ENCODE assay signal across 18 cellular contexts in the genomic region with DNA sequence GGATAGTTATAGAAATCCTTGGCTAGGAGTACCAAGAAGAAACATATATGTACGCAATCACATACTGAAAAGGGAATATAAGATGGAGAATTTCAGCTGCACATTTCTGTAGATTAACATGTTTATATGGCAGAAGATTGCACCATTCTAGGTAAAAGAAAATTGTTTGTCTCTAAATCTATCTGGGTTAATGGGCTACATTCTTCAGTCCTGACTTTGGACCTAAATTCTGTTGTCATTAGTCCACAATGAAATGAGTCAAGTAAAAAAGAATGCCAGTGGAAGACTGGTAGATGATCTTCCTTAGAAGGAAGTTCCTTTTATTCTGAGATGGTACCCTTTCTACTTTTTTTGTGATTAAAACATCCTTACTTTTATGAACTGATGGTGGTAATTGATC. TPM values are rescaled to one million over a fixed set of nuclear protein-coding genes. Genes with fewer than 3 reads are reported as not detected.
DNase-seq lines count a peak whose midpoint lies in the region; ATAC-seq, FAIRE-seq and TF ChIP-seq lines count a peak whose summit lies in the region.
"Had no signal": no experiment of that assay in that cellular context is flagged by ENCODE, and none has a peak within 500 bp of the region (broad histone marks: within the 10 kb centered on the region; RNA-seq: fewer than 3 reads in every experiment).

No MANE protein-coding gene starts in this region.

- H3K36me3 ChIP-seq in HAP-1 (replicated peaks), result no peaks in the 10 kb centered on the region
- H3K36me3 ChIP-seq: tibial artery had no signal

- H3K4me1 ChIP-seq in A549 (peaks cover 62% of the 10 kb centered on the region), foreskin keratinocyte (peaks cover 37% of the 10 kb centered on the region), HAP-1 (no peaks in the 10 kb centered on the region)
- H3K4me1 ChIP-seq: tibial artery had no signal

- CTCF ChIA-PET in A549 (lab: Yijun Ruan, JAX), result interaction anchor here (0.6 to 0.7 kb wide), 2 partner anchors 9 to 73 kb away, joined by 3 read pairs; no protein-coding TSS in a partner anchor

- no peak for TF ChIP-seq POLR2A in A549 (IDR thresholded peaks at IDR 0.05; ENCODE audit: low read length)
- TF ChIP-seq POLR2A in H54 (IDR thresholded peaks at IDR 0.05; ENCODE audit: low read depth, low read length), result no peak

- H3K4me2 ChIP-seq in A549, result peak overlapping the region; percentile 69

- POLR2A ChIA-PET in A549 (lab: Yijun Ruan, JAX), result interaction anchor here (0.6 to 1.4 kb wide), 3 partner anchors 51 to 65 kb away, joined by 3 to 4 read pairs (median 3); no protein-coding TSS in a partner anchor

- TF ChIP-seq RAD21 in A549 (conservative IDR thresholded peaks at IDR 0.05 in 1 of 2, IDR thresholded peaks at IDR 0.05 in 1 of 2), result no peak

- TF ChIP-seq EP300 in A549 (IDR thresholded peaks at IDR 0.05), result no peak

- H3K9me3 ChIP-seq in A549, result no peaks in the 10 kb centered on the region
- no peaks in the 10 kb centered on the region for H3K9me3 ChIP-seq in HAP-1
- H3K9me3 ChIP-seq: spleen, tibial artery had no signal

- FAIRE-seq in A549 (lab: Jason Lieb, UNC), result peak; percentile 28
- peak; percentile 69 for FAIRE-seq in H54 (lab: Jason Lieb, UNC)

- TF ChIP-seq CTCF in A549 (IDR thresholded peaks at IDR 0.05) (no peak), foreskin keratinocyte (conservative IDR thresholded peaks at IDR 0.05) (no peak)

- no peak overlapping the region for H3K4me3 ChIP-seq in A549
- H3K4me3 ChIP-seq in HAP-1, result no peak overlapping the region
- H3K4me3 ChIP-seq: spleen, tibial artery had no signal

- DNase-seq in A549 (ENCODE audit: low read depth in 1 of 2, low spot score in 1 of 2), result no peak
- no peak for DNase-seq in H54 (ENCODE audit: insufficient read length, low spot score)
- peak; percentile 89 for DNase-seq in amniotic epithelial cell (ENCODE audit: low read depth)
- DNase-seq in foreskin keratinocyte, result peak; percentile 33 to 72
- no peak for DNase-seq in HAP-1 (ENCODE audit: low spot score in 2 of 2)
- no peak for DNase-seq in activated T-cell treated with anti-CD3 and anti-CD28 coated beads, Interleukin-2, amount 50 U/mL, for 48 hours
- no peak for DNase-seq in effector CD4-positive, alpha-beta T cell
- DNase-seq in cortex of kidney (lab: John Stamatoyannopoulos, UW), result no peak
- DNase-seq: activated T-cell treated with anti-CD3 and anti-CD28 coated beads, Interleukin-2, amount 50 U/mL, for 4 hours; aorta; DMS79; effector memory CD4-positive, alpha-beta T cell; GOT3; hypothalamus; NCI-H2227 treated with DMSO at 0.1 percent for 48 hours; spleen; T-cell; tibial artery had no signal

- in situ Hi-C loops in HAP-1 (cut with MboI; ENCODE audit: low sequenced_read_pairs), result no loop called here

- H3K27ac ChIP-seq in A549 (peak overlapping the region; percentile 58 to 76), foreskin keratinocyte (no peak overlapping the region)
- H3K27ac ChIP-seq: tibial artery had no signal

- H3K27me3 ChIP-seq in foreskin keratinocyte, result no peaks in the 10 kb centered on the region
- no peaks in the 10 kb centered on the region for H3K27me3 ChIP-seq in HAP-1 (ENCODE audit: low read depth)
- H3K27me3 ChIP-seq: spleen, tibial artery had no signal

- 100% methylated on average over 1 of the region's 1 CpG for WGBS in A549 (ENCODE audit: missing lambda C conversion rate)

- ATAC-seq in A549, result peak in 1 of 2 experiments; percentile 48; a peak in 3 of 6 replicates
- ATAC-seq in foreskin keratinocyte, result no peak
- ATAC-seq: activated T-cell treated with anti-CD3 and anti-CD28 coated beads, Interleukin-2, amount 50 U/mL, for 4 hours; T-cell had no signal

TF ChIP-seq in A549, 52 proteins besides CTCF, POLR2A, EP300 and RAD21:
- TF ChIP-seq ZFP36 (IDR thresholded peaks at IDR 0.05; ENCODE audit: borderline replicate concordance, partially characterized antibody) (no peak), HOXB13 (CRISPR knock-in tag; IDR thresholded peaks at IDR 0.05; ENCODE audit: low read depth) (no peak), MAZ (IDR thresholded peaks at IDR 0.05; ENCODE audit: borderline replicate concordance, low read depth, low read length) (no peak), FOSL2 (IDR thresholded peaks at IDR 0.05) (no peak), FOSL2 (CRISPR knock-in tag; IDR thresholded peaks at IDR 0.05) (0 out of 2 replicates have a peak, but pooled peaks have one; percentile 18), CEBPB (IDR thresholded peaks at IDR 0.05) (peak in 1 of 2 experiments; percentile 35; a peak in 1 of 4 replicates), KDM1A (IDR thresholded peaks at IDR 0.05; ENCODE audit: low read depth) (no peak), TP53 (CRISPR knock-in tag; IDR thresholded peaks at IDR 0.05) (no peak)
- TF ChIP-seq, protein P1, sequence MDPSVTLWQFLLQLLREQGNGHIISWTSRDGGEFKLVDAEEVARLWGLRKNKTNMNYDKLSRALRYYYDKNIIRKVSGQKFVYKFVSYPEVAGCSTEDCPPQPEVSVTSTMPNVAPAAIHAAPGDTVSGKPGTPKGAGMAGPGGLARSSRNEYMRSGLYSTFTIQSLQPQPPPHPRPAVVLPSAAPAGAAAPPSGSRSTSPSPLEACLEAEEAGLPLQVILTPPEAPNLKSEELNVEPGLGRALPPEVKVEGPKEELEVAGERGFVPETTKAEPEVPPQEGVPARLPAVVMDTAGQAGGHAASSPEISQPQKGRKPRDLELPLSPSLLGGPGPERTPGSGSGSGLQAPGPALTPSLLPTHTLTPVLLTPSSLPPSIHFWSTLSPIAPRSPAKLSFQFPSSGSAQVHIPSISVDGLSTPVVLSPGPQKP (IDR thresholded peaks at IDR 0.05; ENCODE audit: low read depth, low read length), result no peak
TF ChIP-seq in A549: peak in this region for 2.

RNA-seq across cellular contexts. Expression of a gene that starts 51.2 kb away (rescaled TPM):
- polyA plus RNA-seq in A549 (2011; rRNA removed), result 43.0 and 52.2 TPM in 2 replicates
- polyA plus RNA-seq in A549 (2012; cell fraction: cytosol; rRNA removed), result 22.4 and 29.5 TPM in 2 replicates
- 25.3 and 30.1 TPM in 2 replicates for polyA plus RNA-seq in A549 (2012; cell fraction: nucleus; rRNA removed)
- polyA plus RNA-seq in A549 (2017; fragmentation: RNase III; extraction: RNeasy Plus Mini Kit Qiagen cat#74134 plus additional on column Dnase treatment), result 26.8 to 33.4 TPM (median 32.5 TPM) in 3 replicates
- 215 and 227 TPM in 2 replicates for polyA minus RNA-seq in A549 (2011; rRNA and poly(A)+ RNA removed)
- total RNA-seq in foreskin keratinocyte, result 21.8 and 28.3 TPM in 2 replicates
- 6.0 and 6.5 TPM in 2 replicates for polyA plus RNA-seq in foreskin keratinocyte

Comparison
In these comparisons a context has a peak if more than half of its experiments do, and no peak if none do; other contexts are left out.
1. DNase-seq: peak in amniotic epithelial cell (single experiment) and foreskin keratinocyte (2 of 2); none in A549 (0 of 2), H54 (single experiment), HAP-1 (0 of 2), activated T-cell treated with anti-CD3 and anti-CD28 coated beads, Interleukin-2, amount 50 U/mL, for 48 hours (0 of 2), effector CD4-positive, alpha-beta T cell (single experiment) and cortex of kidney (single experiment).